Comparison of ENCODE assay signal across 8 cellular contexts in genomic region chr17:77247048-77247541, GRCh38.
DNase-seq lines count a peak whose midpoint lies in the region; ATAC-seq, FAIRE-seq and TF ChIP-seq lines count a peak whose summit lies in the region.

No MANE protein-coding gene starts in this region.

- no peaks in the 10 kb centered on the region for H3K36me3 ChIP-seq in HepG2 (replicated peaks in 1 of 2; ENCODE audit: control insufficient read depth in 1 of 2, insufficient read depth in 2 of 2, low read length in 2 of 2)

- H3K4me1 ChIP-seq in HepG2 (ENCODE audit: insufficient read depth, low read length), result peaks cover 19% of the 10 kb centered on the region

- no peaks in the 10 kb centered on the region for H4K20me1 ChIP-seq in HepG2 (ENCODE audit: insufficient read depth, low read length)

- intact Hi-C loops in dendritic cell treated with granulocyte-macrophage colony-stimulating factor and Interleukin-4, amounts not matched to agents 40 ng/mL and 50 ng/mL, for 4 days (cut with micrococcal nuclease), result loop anchor here (1.0 to 5.0 kb wide), 3 partner anchors 35 to 235 kb away; no protein-coding TSS in a partner anchor
- intact Hi-C loops in HepG2 (cut with micrococcal nuclease; ENCODE audit: unreplicated experiment), result loop anchor here (1.0 to 5.0 kb wide), 2 partner anchors 40 to 161 kb away; no protein-coding TSS in a partner anchor

- H3K4me1 Mint-ChIP-seq in activated CD4-positive, alpha-beta T cell treated with anti-CD3 and anti-CD28 coated beads, Interleukin-2, amount 10 ng/mL, durations not matched to agents 7 days and 5 days, result peaks cover 20% of the 10 kb centered on the region
- H3K4me1 Mint-ChIP-seq in dendritic cell treated with granulocyte-macrophage colony-stimulating factor and Interleukin-4, amounts not matched to agents 40 ng/mL and 50 ng/mL, for 4 days (ENCODE audit: low read depth), result peaks cover 20% of the 10 kb centered on the region

- peak overlapping the region; percentile 47; the same call in 1 of the 2 replicates for H3K9ac ChIP-seq in HepG2 (ENCODE audit: insufficient read depth, low read depth, low read length)

- TF ChIP-seq CTCF in GM12864 (IDR thresholded peaks at IDR 0.05; ENCODE audit: low read depth, low read length, missing control alignments) (peak; percentile 95), HepG2 (CRISPR knock-in tag; IDR thresholded peaks at IDR 0.05) (peak; percentile 98)

- POLR2A ChIA-PET in activated CD4-positive, alpha-beta T cell treated with anti-CD3 and anti-CD28 coated beads, Interleukin-2, amount 10 ng/mL, durations not matched to agents 7 days and 5 days (lab: Charles Lee), result no interaction called here
- POLR2A ChIA-PET in HepG2 (lab: Yijun Ruan, JAX), result no interaction called here

- no peak for TF ChIP-seq EP300 in HepG2 (IDR thresholded peaks at IDR 0.05; ENCODE audit: low read depth in 2 of 2, low read length in 2 of 2)
- no peak for TF ChIP-seq EP300 in HepG2 (CRISPR knock-in tag; IDR thresholded peaks at IDR 0.05; ENCODE audit: borderline replicate concordance)

- no peaks in the 10 kb centered on the region for H3K36me3 Mint-ChIP-seq in activated CD4-positive, alpha-beta T cell treated with anti-CD3 and anti-CD28 coated beads, Interleukin-2, amount 10 ng/mL, durations not matched to agents 7 days and 5 days (ENCODE audit: low read depth)
- no peaks in the 10 kb centered on the region for H3K36me3 Mint-ChIP-seq in dendritic cell treated with granulocyte-macrophage colony-stimulating factor and Interleukin-4, amounts not matched to agents 40 ng/mL and 50 ng/mL, for 4 days (ENCODE audit: low read depth)

- under 1% methylated on average over 35 of the region's 51 CpGs for WGBS in HepG2 (ENCODE audit: low lambda C conversion rate)

- peak; percentile 99 for TF ChIP-seq RAD21 in HepG2 (CRISPR knock-in tag; IDR thresholded peaks at IDR 0.05)

- H3K79me2 ChIP-seq in HepG2 (ENCODE audit: insufficient read depth, low read length), result no peaks in the 10 kb centered on the region

- peak overlapping the region; percentile 53 for H3K4me3 Mint-ChIP-seq in activated CD4-positive, alpha-beta T cell treated with anti-CD3 and anti-CD28 coated beads, Interleukin-2, amount 10 ng/mL, durations not matched to agents 7 days and 5 days
- peak overlapping the region; percentile 61 for H3K4me3 Mint-ChIP-seq in dendritic cell treated with granulocyte-macrophage colony-stimulating factor and Interleukin-4, amounts not matched to agents 40 ng/mL and 50 ng/mL, for 4 days

- no peaks in the 10 kb centered on the region for H3K9me3 ChIP-seq in HepG2 (ENCODE audit: low read length)

- DNase-seq in GM12864 (ENCODE audit: low read depth), result no peak
- DNase-seq in NCI-H69 (lab: John Stamatoyannopoulos, UW), result peak; percentile 93
- DNase-seq in activated CD4-positive, alpha-beta T cell treated with anti-CD3 and anti-CD28 coated beads, Interleukin-2, amount 10 ng/mL, durations not matched to agents 7 days and 5 days, result peak; percentile 87
- peak; percentile 67 for DNase-seq in HepG2 (ENCODE audit: low spot score)
- DNase-seq in stimulated activated CD4-positive, alpha-beta T cell treated with anti-CD3 and anti-CD28 coated beads, Interleukin-2, amount 100 ng/mL, for 24 hours, result peak; percentile 92 to 93

- peaks cover 27% of the 10 kb centered on the region for H3K27me3 Mint-ChIP-seq in activated CD4-positive, alpha-beta T cell treated with anti-CD3 and anti-CD28 coated beads, Interleukin-2, amount 10 ng/mL, durations not matched to agents 7 days and 5 days
- H3K27me3 Mint-ChIP-seq in dendritic cell treated with granulocyte-macrophage colony-stimulating factor and Interleukin-4, amounts not matched to agents 40 ng/mL and 50 ng/mL, for 4 days, result peaks cover 34% of the 10 kb centered on the region

- H2AFZ ChIP-seq in HepG2 (ENCODE audit: low read length), result no peak overlapping the region

- in situ Hi-C loops in HepG2 (cut with HindIII; ENCODE audit: extremely low pct_ligation_motif_present, low pct_unique_long_range_greater_than_20kb), result loop anchor here (5.0 to 25.0 kb wide), 2 partner anchors 160 to 385 kb away; partner anchors contain the start of gene MGAT5B

- CTCF ChIA-PET in activated CD4-positive, alpha-beta T cell treated with anti-CD3 and anti-CD28 coated beads, Interleukin-2, amount 10 ng/mL, durations not matched to agents 7 days and 5 days (lab: Charles Lee), result interaction anchor here (0.8 to 4.2 kb wide), 3 partner anchors 13 to 163 kb away, joined by 4 to 12 read pairs (median 4); no protein-coding TSS in a partner anchor
- CTCF ChIA-PET in HepG2 (lab: Yijun Ruan, JAX; ENCODE audit: low intra/inter-chr PET ratio, low total read pairs), result interaction anchor here (0.8 to 3.2 kb wide), 5 partner anchors 32 to 379 kb away, joined by 3 to 73 read pairs (median 4); partner anchors contain the start of gene MGAT5B

- no TSS peak for BruUV-seq in HepG2 (replicated peaks; lab: Mats Ljungman, UMichigan)

- TF ChIP-seq POLR2A in HepG2 (IDR thresholded peaks at IDR 0.05; ENCODE audit: insufficient read depth in 1 of 2, low read depth in 2 of 2, low read length in 2 of 2), result no peak

- peaks cover 17 to 58% of the 10 kb centered on the region in 2 experiments for H3K27me3 ChIP-seq in HepG2 (ENCODE audit: control insufficient read depth in 1 of 2, insufficient read depth in 2 of 2, low read length in 2 of 2)

- ATAC-seq in HG03280 (IDR thresholded peaks at IDR 0.05; ENCODE audit: unreplicated experiment) (peak; percentile 71), HepG2 (peak; percentile 93), HG03108 (IDR thresholded peaks at IDR 0.05; ENCODE audit: unreplicated experiment) (no peak)

- H3K4me3 ChIP-seq in GM12864 (ENCODE audit: low read depth, low read length) (peak overlapping the region; percentile 60), HepG2 (replicated peaks in 1 of 3; ENCODE audit: insufficient read depth in 1 of 3, low read depth in 2 of 3, low read length in 3 of 3) (peak overlapping the region; percentile 54 to 81 (median 59); a peak in 5 of 6 replicates)

- peak overlapping the region; percentile 95 for H3K4me2 ChIP-seq in HepG2 (ENCODE audit: low read depth, low read length)

- no peaks in the 10 kb centered on the region for H3K9me3 Mint-ChIP-seq in activated CD4-positive, alpha-beta T cell treated with anti-CD3 and anti-CD28 coated beads, Interleukin-2, amount 10 ng/mL, durations not matched to agents 7 days and 5 days
- no peaks in the 10 kb centered on the region for H3K9me3 Mint-ChIP-seq in dendritic cell treated with granulocyte-macrophage colony-stimulating factor and Interleukin-4, amounts not matched to agents 40 ng/mL and 50 ng/mL, for 4 days

- peak overlapping the region; percentile 64 for H3K27ac Mint-ChIP-seq in activated CD4-positive, alpha-beta T cell treated with anti-CD3 and anti-CD28 coated beads, Interleukin-2, amount 10 ng/mL, durations not matched to agents 7 days and 5 days
- peak overlapping the region; percentile 38 for H3K27ac Mint-ChIP-seq in dendritic cell treated with granulocyte-macrophage colony-stimulating factor and Interleukin-4, amounts not matched to agents 40 ng/mL and 50 ng/mL, for 4 days

- H3K27ac ChIP-seq in HepG2 (ENCODE audit: extremely low read length, insufficient read depth, low read length), result no peak overlapping the region

- no peak for FAIRE-seq in HepG2 (lab: Jason Lieb, UNC)

TF ChIP-seq in HepG2, 621 proteins besides CTCF, POLR2A, EP300 and RAD21 (continues in another document):
- TF ChIP-seq MAFK (conservative IDR thresholded peaks at IDR 0.05 in 1 of 2, IDR thresholded peaks at IDR 0.05 in 1 of 2; ENCODE audit: low read length in 2 of 2), result no peak
- no peak for TF ChIP-seq MIXL1 (CRISPR knock-in tag; IDR thresholded peaks at IDR 0.05)
- TF ChIP-seq ZNF615 (CRISPR knock-in tag; IDR thresholded peaks at IDR 0.05; ENCODE audit: borderline replicate concordance), result no peak
- no peak for TF ChIP-seq HNRNPL (IDR thresholded peaks at IDR 0.05; ENCODE audit: low read depth, low read length)
- no peak; the same call in 1 of the 2 replicates for TF ChIP-seq POGK (CRISPR knock-in tag; conservative IDR thresholded peaks at IDR 0.05)
- TF ChIP-seq ZNF576 (CRISPR knock-in tag; IDR thresholded peaks at IDR 0.05), result peak; percentile 59; the same call in 1 of the 2 replicates
- no peak for TF ChIP-seq HOXA7 (CRISPR knock-in tag; IDR thresholded peaks at IDR 0.05)
- no peak; the same call in 1 of the 2 replicates for TF ChIP-seq ZNF275 (CRISPR knock-in tag; IDR thresholded peaks at IDR 0.05; ENCODE audit: borderline replicate concordance)
- no peak for TF ChIP-seq FOXJ3 (CRISPR knock-in tag; IDR thresholded peaks at IDR 0.05; ENCODE audit: borderline replicate concordance)
- peak; percentile 59; the same call in 1 of the 2 replicates for TF ChIP-seq ZFP90 (CRISPR knock-in tag; IDR thresholded peaks at IDR 0.05; ENCODE audit: borderline replicate concordance)
